12 cellular contexts compared by ENCODE assay signal in genomic region chr10:95814011-95814727, GRCh38. TPM values are rescaled to one million over a fixed set of nuclear protein-coding genes. Genes with fewer than 3 reads are reported as not detected.
DNase-seq lines count a peak whose midpoint lies in the region; ATAC-seq and TF ChIP-seq lines count a peak whose summit lies in the region.
"Had no signal": no experiment of that assay in that cellular context is flagged by ENCODE, and none has a peak within 500 bp of the region (broad histone marks: within the 10 kb centered on the region; RNA-seq: fewer than 3 reads in every experiment).

No MANE protein-coding gene starts in this region.

- H3K9ac ChIP-seq in mesenchymal stem cell (ENCODE audit: low read length): no peak overlapping the region

- H3K4me1 ChIP-seq in mesenchymal stem cell (ENCODE audit: control insufficient read depth, insufficient read depth, low read depth, low read length) (peaks cover 2% of the 10 kb centered on the region), vagina (peaks cover 8% of the 10 kb centered on the region)

- no peak for ATAC-seq in HG02571 (IDR thresholded peaks at IDR 0.05; ENCODE audit: unreplicated experiment)
- ATAC-seq in HG02610 (IDR thresholded peaks at IDR 0.05; ENCODE audit: unreplicated experiment): no peak

- H2BK120ac ChIP-seq in mesenchymal stem cell (ENCODE audit: low read depth, low read length): peak overlapping the region; percentile 58

- peak overlapping the region; percentile 90 for H4K8ac ChIP-seq in mesenchymal stem cell (ENCODE audit: low read length)

- H3K79me1 ChIP-seq in mesenchymal stem cell (replicated peaks; ENCODE audit: low read length, poor library complexity, severe bottlenecking): no peaks in the 10 kb centered on the region

- H3K4ac ChIP-seq in mesenchymal stem cell (ENCODE audit: low read depth in 1 of 2, low read length in 2 of 2): peak overlapping the region; percentile 69 to 98

- intact Hi-C loops in vagina (cut with DNase I): no loop called here

- TF ChIP-seq POLR2A in vagina (IDR thresholded peaks at IDR 0.05): no peak

- H3K23ac ChIP-seq in mesenchymal stem cell (ENCODE audit: low read length in 2 of 2): no peak overlapping the region

- H3K27me3 ChIP-seq in mesenchymal stem cell (ENCODE audit: control insufficient read depth in 1 of 2, insufficient read depth in 1 of 2, low read length in 2 of 2) (no peaks in the 10 kb centered on the region), vagina (no peaks in the 10 kb centered on the region)

- TF ChIP-seq CTCF in AG09309 (IDR thresholded peaks at IDR 0.05; ENCODE audit: control insufficient read depth, insufficient read depth, low read depth, low read length, missing control alignments) (no peak), epithelial cell of esophagus (IDR thresholded peaks at IDR 0.05; ENCODE audit: insufficient read depth, low read depth, low read length, missing control alignments) (no peak), vagina (IDR thresholded peaks at IDR 0.05) (no peak)

- H3K36me3 ChIP-seq in mesenchymal stem cell (ENCODE audit: control insufficient read depth in 1 of 2, insufficient read depth in 2 of 2, low read depth in 1 of 2, low read length in 2 of 2): peaks cover 0 to 6% of the 10 kb centered on the region in 2 experiments
- H3K36me3 ChIP-seq in vagina: no peaks in the 10 kb centered on the region

- 43% methylated on average over 5 of the region's 7 CpGs for WGBS in mesenchymal stem cell

- peak overlapping the region; percentile 78 for H4K91ac ChIP-seq in mesenchymal stem cell (ENCODE audit: low read length)

- no peak overlapping the region for H3K14ac ChIP-seq in mesenchymal stem cell (ENCODE audit: low read length in 2 of 2)

- no peak overlapping the region for H2AFZ ChIP-seq in mesenchymal stem cell (ENCODE audit: low read depth, low read length)

- no peak overlapping the region for H3K4me3 ChIP-seq in AG09309 (ENCODE audit: control insufficient read depth, low read depth, low read length)
- no peak overlapping the region for H3K4me3 ChIP-seq in epithelial cell of esophagus (ENCODE audit: low read length)
- no peak overlapping the region for H3K4me3 ChIP-seq in mesenchymal stem cell (ENCODE audit: insufficient read depth in 1 of 2, low read depth in 1 of 2, low read length in 2 of 2)
- H3K4me3 ChIP-seq in vagina: no peak overlapping the region

- no peak overlapping the region for H3K4me2 ChIP-seq in mesenchymal stem cell (ENCODE audit: low read length, poor library complexity, severe bottlenecking)

- no peak overlapping the region for H2BK15ac ChIP-seq in mesenchymal stem cell (ENCODE audit: low read depth, poor library complexity, severe bottlenecking)

- H3K27ac ChIP-seq in mesenchymal stem cell (ENCODE audit: low read length, poor library complexity, severe bottlenecking): peak overlapping the region; percentile 8
- no peak overlapping the region for H3K27ac ChIP-seq in vagina

- H2BK5ac ChIP-seq in mesenchymal stem cell (ENCODE audit: low read depth, low read length, poor library complexity, severe bottlenecking): no peak overlapping the region

- no peaks in the 10 kb centered on the region for H3K9me3 ChIP-seq in mesenchymal stem cell (ENCODE audit: control insufficient read depth, low read length)
- H3K9me3 ChIP-seq in vagina: no peaks in the 10 kb centered on the region

- H2BK12ac ChIP-seq in mesenchymal stem cell (ENCODE audit: low read length in 2 of 2): peak overlapping the region; percentile 72 to 92

- DNase-seq in AG09309 (ENCODE audit: low read depth): peak; percentile 3
- DNase-seq in LHCN-M2 (ENCODE audit: low read depth): peak; percentile 30
- peak; percentile 75 for DNase-seq in epithelial cell of esophagus (ENCODE audit: low read depth)
- peak; percentile 90 for DNase-seq in mesenchymal stem cell
- no peak for DNase-seq in vagina (ENCODE audit: extremely low spot score in 2 of 2)
- no peak for DNase-seq in cerebellar cortex (ENCODE audit: low spot score)
- DNase-seq: central memory CD4-positive, alpha-beta T cell; GOT3; NCI-H1092 treated with DMSO at 0.1 percent for 48 hours; posterior cingulate gyrus had no signal

- H2AK5ac ChIP-seq in mesenchymal stem cell (ENCODE audit: low read length, severe bottlenecking): peak overlapping the region; percentile 46

- H3K18ac ChIP-seq in mesenchymal stem cell (ENCODE audit: low read depth in 1 of 2, low read length in 2 of 2): peak overlapping the region in 1 of 2 experiments; percentile 84

RNA-seq across cellular contexts. Expression of gene ENTPD1, which starts 58.2 kb away (rescaled TPM):
- total RNA-seq in LHCN-M2 (2014; rRNA removed): 0.11 TPM in 1 of 2 replicates, not detected in the other
- polyA plus RNA-seq in LHCN-M2 (2012): 0.35 TPM
- polyA plus RNA-seq in mesenchymal stem cell (2013, experiment 1 of 2): 7.0 TPM
- 6.8 TPM for polyA plus RNA-seq in mesenchymal stem cell (2013, experiment 2 of 2)
- total RNA-seq in vagina: 17.7 TPM

Comparison
In these comparisons a context has a peak if more than half of its experiments do, and no peak if none do; other contexts are left out.
1. DNase-seq: peak in AG09309 (single experiment), LHCN-M2 (single experiment), epithelial cell of esophagus (single experiment) and mesenchymal stem cell (single experiment); none in vagina (0 of 2) and cerebellar cortex (single experiment).
2. RNA of gene ENTPD1, which starts 58.2 kb away (total RNA-seq): 17.7 TPM in vagina (single experiment); 0.11 TPM in LHCN-M2; every median in the first group is over 10 times any median in the second.